In genomic region chr16:12819126-12820117, GRCh38 we compare ENCODE assay signal across 8 cellular contexts. TPM values are rescaled to one million over a fixed set of nuclear protein-coding genes. Genes with fewer than 3 reads are reported as not detected.
DNase-seq lines count a peak whose midpoint lies in the region; ATAC-seq and TF ChIP-seq lines count a peak whose summit lies in the region.

No MANE protein-coding gene starts in this region.

- ATAC-seq in activated CD4-positive, CD25-positive, alpha-beta regulatory T cell treated with anti-CD3 and anti-CD28 coated beads, Interleukin-2, amount 50 U/mL, for 24 hours, result peak; percentile 55 to 74
- peak; percentile 52 for ATAC-seq in central memory CD8-positive, alpha-beta T cell (replicated peaks; ENCODE audit: extremely low read depth, poor library complexity, severe bottlenecking)
- ATAC-seq in left lung (peak; percentile 95), GM18517 (IDR thresholded peaks at IDR 0.05; ENCODE audit: unreplicated experiment) (no peak), HG03378 (IDR thresholded peaks at IDR 0.05; ENCODE audit: unreplicated experiment) (no peak)

- H3K4me3 ChIP-seq in left lung, result no peak overlapping the region

- no peaks in the 10 kb centered on the region for H3K36me3 ChIP-seq in left lung

- peaks cover 6% of the 10 kb centered on the region for H3K4me1 Mint-ChIP-seq in central memory CD8-positive, alpha-beta T cell

- H3K4me3 Mint-ChIP-seq in central memory CD8-positive, alpha-beta T cell, result no peak overlapping the region

- no peak overlapping the region for H3K27ac ChIP-seq in left lung

- no peak overlapping the region for H3K27ac Mint-ChIP-seq in central memory CD8-positive, alpha-beta T cell (ENCODE audit: low read depth)

- intact Hi-C loops in left lung (cut with DNase I), result no loop called here

- TF ChIP-seq CTCF in GM10266 (IDR thresholded peaks at IDR 0.05; ENCODE audit: control insufficient read depth, insufficient read depth, low read depth, missing control alignments) (peak; percentile 77), left lung (IDR thresholded peaks at IDR 0.05) (peak; percentile 88 to 92)

- no peaks in the 10 kb centered on the region for H3K36me3 Mint-ChIP-seq in central memory CD8-positive, alpha-beta T cell (ENCODE audit: insufficient read depth)

- DNase-seq in GM10266 (ENCODE audit: extremely low spot score) (peak; percentile 69), NCI-H146 treated with DMSO at 0.1 percent for 48 hours (lab: John Stamatoyannopoulos, UW; ENCODE audit: unreplicated experiment) (peak; percentile 48), left lung (peak; percentile 70 to 94)
- peak; percentile 54 to 65 for DNase-seq in central memory CD8-positive, alpha-beta T cell (ENCODE audit: low spot score in 2 of 2)
- DNase-seq in stimulated activated CD8-positive, alpha-beta memory T cell treated with anti-CD3 and anti-CD28 coated beads, Interleukin-12 subunit alpha, Interleukin-12 subunit beta, amount 100 ng/mL, for 24 hours (ENCODE audit: extremely low read depth), result peak; percentile 51

- H3K27me3 Mint-ChIP-seq in central memory CD8-positive, alpha-beta T cell, result peaks cover 13% of the 10 kb centered on the region

- H3K27me3 ChIP-seq in left lung, result no peaks in the 10 kb centered on the region

- H3K4me1 ChIP-seq in left lung, result peaks cover 0 to 14% of the 10 kb centered on the region in 2 donors

- no peaks in the 10 kb centered on the region for H3K9me3 Mint-ChIP-seq in central memory CD8-positive, alpha-beta T cell

- no peaks in the 10 kb centered on the region for H3K9me3 ChIP-seq in left lung

RNA-seq across cellular contexts. Expression of gene CPPED1, which starts 15.7 kb away (rescaled TPM):
- 10 to 100 TPM; 18.7 to 33.3 TPM for total RNA-seq in left lung

Comparison
In these comparisons a context has a peak if more than half of its experiments do, and no peak if none do; other contexts are left out.
1. ATAC-seq: peak in activated CD4-positive, CD25-positive, alpha-beta regulatory T cell treated with anti-CD3 and anti-CD28 coated beads, Interleukin-2, amount 50 U/mL, for 24 hours (2 of 2), central memory CD8-positive, alpha-beta T cell (single experiment) and left lung (single experiment); none in GM18517 (single experiment) and HG03378 (single experiment).
2. Peak in every context shown above with its lines, with median percentiles within 50 percentile points of each other: DNase-seq.